8 cellular contexts compared by ENCODE assay signal in genomic region chr1:32335951-32336867, GRCh38. TPM values are rescaled to one million over a fixed set of nuclear protein-coding genes. Genes with fewer than 3 reads are reported as not detected.
DNase-seq lines count a peak whose midpoint lies in the region; ATAC-seq and TF ChIP-seq lines count a peak whose summit lies in the region.

Gene MARCKSL1 (minus strand): TSS chr1:32336233. CDS start chr1:32336033, 200 bp downstream.

- peak within 1 kb of the TSS; percentile 80 for H3K27ac Mint-ChIP-seq in dendritic cell treated with granulocyte-macrophage colony-stimulating factor and Interleukin-4, amounts not matched to agents 40 ng/mL and 50 ng/mL, for 4 days

- peaks cover 5% of the 10 kb centered on the region for H3K27me3 Mint-ChIP-seq in dendritic cell treated with granulocyte-macrophage colony-stimulating factor and Interleukin-4, amounts not matched to agents 40 ng/mL and 50 ng/mL, for 4 days

- H3K9me3 ChIP-seq in right lobe of liver = no peaks in the 10 kb centered on the region

- peak within 1 kb of the TSS; percentile 50 to 73 (median 52) for H3K27ac ChIP-seq in right lobe of liver

- H3K4me3 Mint-ChIP-seq in dendritic cell treated with granulocyte-macrophage colony-stimulating factor and Interleukin-4, amounts not matched to agents 40 ng/mL and 50 ng/mL, for 4 days = peak within 1 kb of the TSS; percentile 73

- H3K4me1 ChIP-seq in right lobe of liver = peaks cover 0 to 9% (median 0%) of the 10 kb centered on the region in 4 donors

- intact Hi-C loops in dendritic cell treated with granulocyte-macrophage colony-stimulating factor and Interleukin-4, amounts not matched to agents 40 ng/mL and 50 ng/mL, for 4 days (cut with micrococcal nuclease) = loop anchor here (1.0 kb wide), 1 partner anchor 36 kb away; no protein-coding TSS in a partner anchor
- intact Hi-C loops in right lobe of liver (cut with DNase I) = no loop called here

- peaks cover 0 to 19% (median 2%) of the 10 kb centered on the region in 4 donors for H3K36me3 ChIP-seq in right lobe of liver

- DNase-seq in NCI-H345 treated with DMSO at 0.1 percent for 48 hours (lab: John Stamatoyannopoulos, UW; ENCODE audit: unreplicated experiment) (peak; percentile 49), right lobe of liver (peak; percentile 78 to 87 (median 82)), foreskin melanocyte (no peak)
- DNase-seq in activated CD4-positive, alpha-beta T cell treated with anti-CD3 and anti-CD28 coated beads, Interleukin-2, amount 50 U/mL, for 24 hours (ENCODE audit: low read depth in 1 of 2, low spot score in 1 of 2) = peak; percentile 74 to 76
- peak; percentile 83 for DNase-seq in stimulated activated CD4-positive, alpha-beta T cell treated with anti-CD3 and anti-CD28 coated beads, Interleukin-4, amount 100 ng/mL, for 24 hours

- H3K36me3 Mint-ChIP-seq in dendritic cell treated with granulocyte-macrophage colony-stimulating factor and Interleukin-4, amounts not matched to agents 40 ng/mL and 50 ng/mL, for 4 days (ENCODE audit: low read depth) = peaks cover 30% of the 10 kb centered on the region

- ATAC-seq in GM18505 (IDR thresholded peaks at IDR 0.05; ENCODE audit: unreplicated experiment) = no peak
- ATAC-seq in HG03045 (IDR thresholded peaks at IDR 0.05; ENCODE audit: unreplicated experiment) = peak; percentile 46
- peak; percentile 66 to 76 (median 70) for ATAC-seq in right lobe of liver

- no peak for TF ChIP-seq CTCF in right lobe of liver (IDR thresholded peaks at IDR 0.05)

- no peaks in the 10 kb centered on the region for H3K9me3 Mint-ChIP-seq in dendritic cell treated with granulocyte-macrophage colony-stimulating factor and Interleukin-4, amounts not matched to agents 40 ng/mL and 50 ng/mL, for 4 days

- H3K4me1 Mint-ChIP-seq in dendritic cell treated with granulocyte-macrophage colony-stimulating factor and Interleukin-4, amounts not matched to agents 40 ng/mL and 50 ng/mL, for 4 days (ENCODE audit: low read depth) = peaks cover 64% of the 10 kb centered on the region

- peak within 1 kb of the TSS; percentile 55 to 65 (median 55) for H3K4me3 ChIP-seq in right lobe of liver

- H3K27me3 ChIP-seq in right lobe of liver = no peaks in the 10 kb centered on the region

- peak; percentile 99 for TF ChIP-seq POLR2A in GM18505 (IDR thresholded peaks at IDR 0.05; ENCODE audit: borderline replicate concordance, extremely low read depth, insufficient read depth, insufficient read length)
- peak; percentile 89 for TF ChIP-seq POLR2A in right lobe of liver (IDR thresholded peaks at IDR 0.05)

- WGBS in right lobe of liver (ENCODE audit: insufficient coverage, low coverage, low lambda C conversion rate, missing lambda C conversion rate) = 10% methylated on average over 10 of the region's 88 CpGs

RNA-seq across cellular contexts. Expression of gene MARCKSL1, which starts in this region (rescaled TPM):
- 10 to 100 TPM in 5 of 6 experiments, 1 to 10 TPM in 1; 10.0 to 24.4 (median 14.2) TPM for total RNA-seq in right lobe of liver
